ENCODE assay signal across 8 cellular contexts in genomic region chr13:110913322-110913721, GRCh38. TPM values are rescaled to one million over a fixed set of nuclear protein-coding genes. Genes with fewer than 3 reads are reported as not detected.
DNase-seq lines count a peak whose midpoint lies in the region; ATAC-seq and TF ChIP-seq lines count a peak whose summit lies in the region.

No MANE protein-coding gene starts in this region.

- no peaks in the 10 kb centered on the region for H3K9me3 Mint-ChIP-seq in activated naive CD4-positive, alpha-beta T cell treated with anti-CD3 and anti-CD28 coated beads for 36 hours
- H3K9me3 Mint-ChIP-seq in T-helper 2 cell treated with Interferon-gamma antibody and Interleukin-4, amounts not matched to agents 5 μg/mL and 100 μg/mL, for 36 hours: no peaks in the 10 kb centered on the region

- H3K4me1 ChIP-seq in right cardiac atrium (ENCODE audit: control insufficient read depth, insufficient read depth, low read length) (peaks cover 11% of the 10 kb centered on the region), smooth muscle cell (ENCODE audit: low read depth) (peaks cover 29% of the 10 kb centered on the region)

- TF ChIP-seq CTCF in smooth muscle cell (IDR thresholded peaks at IDR 0.05; ENCODE audit: borderline replicate concordance, insufficient read depth, poor library complexity, severe bottlenecking): no peak

- WGBS in right cardiac atrium: 3% methylated on average over 8 of the region's 8 CpGs
- WGBS in smooth muscle cell (ENCODE audit: low lambda C conversion rate): 2% methylated on average over 8 of the region's 8 CpGs

- intact Hi-C loops in activated naive CD4-positive, alpha-beta T cell treated with anti-CD3 and anti-CD28 coated beads for 36 hours (cut with micrococcal nuclease): loop anchor here (10.0 kb wide), 2 partner anchors 271 to 1671 kb away; partner anchors contain the start of gene TUBGCP3
- intact Hi-C loops in right cardiac atrium (cut with DNase I): loop anchor here in 2 of 4 donors (5.0 to 10.0 kb wide), 3 partner anchors 41 to 301 kb away; no protein-coding TSS in a partner anchor

- H3K9me3 ChIP-seq in right cardiac atrium (ENCODE audit: control insufficient read depth, low read length) (no peaks in the 10 kb centered on the region), smooth muscle cell (replicated peaks; ENCODE audit: low read depth) (no peaks in the 10 kb centered on the region)

- H3K27ac Mint-ChIP-seq in activated naive CD4-positive, alpha-beta T cell treated with anti-CD3 and anti-CD28 coated beads for 36 hours: peak overlapping the region; percentile 90
- peak overlapping the region; percentile 91 for H3K27ac Mint-ChIP-seq in T-helper 2 cell treated with Interferon-gamma antibody and Interleukin-4, amounts not matched to agents 5 μg/mL and 100 μg/mL, for 36 hours

- no peak overlapping the region for H2AFZ ChIP-seq in smooth muscle cell (ENCODE audit: low read depth)

- H3K27me3 ChIP-seq in right cardiac atrium (ENCODE audit: control insufficient read depth, insufficient read depth): no peaks in the 10 kb centered on the region
- no peaks in the 10 kb centered on the region for H3K27me3 ChIP-seq in smooth muscle cell (ENCODE audit: low read depth)

- peaks cover 59% of the 10 kb centered on the region for H3K79me2 ChIP-seq in smooth muscle cell (ENCODE audit: low read depth)

- H4K20me1 ChIP-seq in smooth muscle cell (ENCODE audit: low read depth): peaks cover 59% of the 10 kb centered on the region

- DNase-seq in activated naive CD4-positive, alpha-beta T cell treated with anti-CD3 and anti-CD28 coated beads for 36 hours: peak; percentile 32
- no peak for DNase-seq in activated naive CD4-positive, alpha-beta T cell treated with Interleukin-2 at 50 U/mL for 16 hours
- DNase-seq in T-helper 2 cell treated with Interferon-gamma antibody and Interleukin-4, amounts not matched to agents 5 μg/mL and 100 μg/mL, for 36 hours (ENCODE audit: low spot score): no peak
- DNase-seq in right cardiac atrium (no peak), smooth muscle cell (lab: John Stamatoyannopoulos, UW; ENCODE audit: unreplicated experiment) (no peak)
- DNase-seq in NK-92 treated with Interleukin-12 subunit alpha and Interleukin-12 subunit beta, amount 100 ng/mL, for 24 hours (lab: John Stamatoyannopoulos, UW): no peak

- ATAC-seq in right cardiac atrium (no peak), HG02610 (IDR thresholded peaks at IDR 0.05; ENCODE audit: unreplicated experiment) (no peak), HG02571 (IDR thresholded peaks at IDR 0.05; ENCODE audit: unreplicated experiment) (no peak)

- no peaks in the 10 kb centered on the region for H3F3A ChIP-seq in smooth muscle cell (ENCODE audit: low read depth)

- peak overlapping the region; percentile 86 for H3K4me2 ChIP-seq in smooth muscle cell

- peak overlapping the region; percentile 85 for H3K4me3 Mint-ChIP-seq in activated naive CD4-positive, alpha-beta T cell treated with anti-CD3 and anti-CD28 coated beads for 36 hours
- peak overlapping the region; percentile 92 for H3K4me3 Mint-ChIP-seq in T-helper 2 cell treated with Interferon-gamma antibody and Interleukin-4, amounts not matched to agents 5 μg/mL and 100 μg/mL, for 36 hours

- no peaks in the 10 kb centered on the region for H3K36me3 ChIP-seq in smooth muscle cell (ENCODE audit: low read depth)

- H3K27me3 Mint-ChIP-seq in activated naive CD4-positive, alpha-beta T cell treated with anti-CD3 and anti-CD28 coated beads for 36 hours (ENCODE audit: low read depth): no peaks in the 10 kb centered on the region
- H3K27me3 Mint-ChIP-seq in T-helper 2 cell treated with Interferon-gamma antibody and Interleukin-4, amounts not matched to agents 5 μg/mL and 100 μg/mL, for 36 hours (ENCODE audit: low read depth): no peaks in the 10 kb centered on the region

- CTCF ChIA-PET in activated naive CD4-positive, alpha-beta T cell treated with anti-CD3 and anti-CD28 coated beads for 36 hours (lab: Charles Lee): interaction anchor here (1.4 kb wide), 1 partner anchor 155 kb away, joined by 6 read pairs; no protein-coding TSS in a partner anchor

- H3K9ac ChIP-seq in smooth muscle cell (ENCODE audit: low read depth): peak overlapping the region; percentile 93

- peak overlapping the region; percentile 48 for H3K27ac ChIP-seq in right cardiac atrium (ENCODE audit: low read length)
- peak overlapping the region; percentile 94 for H3K27ac ChIP-seq in smooth muscle cell (ENCODE audit: low read depth)

- H3K36me3 Mint-ChIP-seq in activated naive CD4-positive, alpha-beta T cell treated with anti-CD3 and anti-CD28 coated beads for 36 hours (ENCODE audit: low read depth): peaks cover 21% of the 10 kb centered on the region
- H3K36me3 Mint-ChIP-seq in T-helper 2 cell treated with Interferon-gamma antibody and Interleukin-4, amounts not matched to agents 5 μg/mL and 100 μg/mL, for 36 hours (ENCODE audit: low read depth): peaks cover 27% of the 10 kb centered on the region

- peak overlapping the region; percentile 42 for H3K4me3 ChIP-seq in right cardiac atrium (ENCODE audit: low read length)
- H3K4me3 ChIP-seq in smooth muscle cell: peak overlapping the region; percentile 98

- H3K4me1 Mint-ChIP-seq in activated naive CD4-positive, alpha-beta T cell treated with anti-CD3 and anti-CD28 coated beads for 36 hours (ENCODE audit: low read depth): peaks cover 55% of the 10 kb centered on the region
- peaks cover 56% of the 10 kb centered on the region for H3K4me1 Mint-ChIP-seq in T-helper 2 cell treated with Interferon-gamma antibody and Interleukin-4, amounts not matched to agents 5 μg/mL and 100 μg/mL, for 36 hours (ENCODE audit: low read depth)

RNA-seq across cellular contexts. Expression of gene ANKRD10, which starts 1.5 kb away (rescaled TPM):
- total RNA-seq in activated naive CD4-positive, alpha-beta T cell treated with anti-CD3 and anti-CD28 coated beads for 36 hours: 10 to 100 TPM; 79.8 to 82.5 TPM
- total RNA-seq in right cardiac atrium: 10 to 100 TPM; 56.5 to 90.9 (median 61.6) TPM
- polyA plus RNA-seq in right cardiac atrium: 41.1 TPM
- 61.8 and 77.4 TPM in 2 replicates for total RNA-seq in smooth muscle cell
- polyA plus RNA-seq in smooth muscle cell: 31.0 and 42.8 TPM in 2 replicates
